Comparison of ENCODE assay signal across 23 cellular contexts in the genomic region with DNA sequence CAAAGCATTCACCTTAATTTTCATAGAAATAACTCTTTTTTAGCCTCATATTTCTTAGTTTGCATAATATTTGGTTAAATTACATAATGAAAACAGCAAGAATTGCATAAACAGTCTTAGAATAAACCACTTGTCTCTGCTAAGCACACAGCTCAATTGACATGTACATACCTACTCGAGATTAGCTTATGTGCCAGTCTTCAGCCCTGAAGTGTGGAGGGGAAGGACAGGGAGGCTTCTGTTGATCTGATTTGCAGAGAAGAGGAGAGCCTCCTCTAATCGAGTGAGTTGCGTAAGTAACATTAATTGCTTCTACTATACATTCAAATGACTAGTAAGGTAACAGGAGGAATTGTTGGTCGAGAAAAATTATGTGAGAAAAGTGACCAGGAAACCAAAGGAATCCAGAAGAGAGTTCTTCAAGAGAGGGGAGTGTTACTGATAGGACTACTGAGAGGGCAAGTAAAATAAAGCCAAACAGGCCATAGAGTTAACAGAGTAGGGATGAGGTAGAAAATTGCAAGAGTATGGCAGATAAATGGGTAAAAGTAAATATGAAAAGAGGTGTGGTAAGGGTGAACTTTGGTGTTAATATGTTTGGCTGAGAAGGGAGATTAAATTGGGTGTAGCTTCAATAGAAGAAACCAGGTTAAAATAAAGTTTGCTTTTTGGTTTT. TPM values are rescaled to one million over a fixed set of nuclear protein-coding genes. Genes with fewer than 3 reads are reported as not detected.
DNase-seq lines count a peak whose midpoint lies in the region; ATAC-seq, FAIRE-seq and TF ChIP-seq lines count a peak whose summit lies in the region.
"Had no signal": no experiment of that assay in that cellular context is flagged by ENCODE, and none has a peak within 500 bp of the region (broad histone marks: within the 10 kb centered on the region; RNA-seq: fewer than 3 reads in every experiment).

No MANE protein-coding gene starts in this region.

- H2BK15ac ChIP-seq in H1 (ENCODE audit: low read length) = no peak overlapping the region

- H3K23ac ChIP-seq in H1 (ENCODE audit: insufficient read length) = no peak overlapping the region

- no peaks in the 10 kb centered on the region for H3K9me3 Mint-ChIP-seq in activated CD4-positive, alpha-beta T cell treated with anti-CD3 and anti-CD28 coated beads, Interleukin-2, amount 10 ng/mL, durations not matched to agents 24 days and 14 days
- H3K9me3 Mint-ChIP-seq in activated T-cell treated with anti-CD3 and anti-CD28 coated beads, Interleukin-2, amount 50 U/mL, for 72 hours = peaks cover 0 to 5% of the 10 kb centered on the region in 2 donors

- H2AFZ ChIP-seq in H1 (ENCODE audit: low read length) = peak overlapping the region; percentile 46; the same call in 1 of the 2 replicates

- no peaks in the 10 kb centered on the region for H3K23me2 ChIP-seq in H1 (ENCODE audit: low read depth, low read length)

- H3K27me3 ChIP-seq in H1 (replicated peaks in 1 of 4; ENCODE audit: control insufficient read depth in 3 of 4, extremely low read depth in 1 of 4, insufficient read depth in 3 of 4, low read length in 3 of 4) (no peaks in the 10 kb centered on the region), upper lobe of left lung (no peaks in the 10 kb centered on the region)
- H3K27me3 ChIP-seq: BLaER1 treated with 17β-estradiol and CSF1 and Interleukin-3, amounts not matched to agents 10 nM and 100 nM had no signal

- TF ChIP-seq POLR2A in H1 (IDR thresholded peaks at IDR 0.05; ENCODE audit: control extremely low read depth in 1 of 2, low read depth in 2 of 2, low read length in 2 of 2) (no peak), upper lobe of left lung (IDR thresholded peaks at IDR 0.05) (no peak)

- peaks cover 15% of the 10 kb centered on the region for H3K27me3 Mint-ChIP-seq in activated CD4-positive, alpha-beta T cell treated with anti-CD3 and anti-CD28 coated beads, Interleukin-2, amount 10 ng/mL, durations not matched to agents 24 days and 14 days
- H3K27me3 Mint-ChIP-seq in activated T-cell treated with anti-CD3 and anti-CD28 coated beads, Interleukin-2, amount 50 U/mL, for 72 hours (ENCODE audit: low read depth) = peaks cover 18% of the 10 kb centered on the region

- H3K9me3 ChIP-seq in H1 (ENCODE audit: insufficient read depth in 2 of 2, low read depth in 1 of 2, low read length in 1 of 2) (0 out of 4 replicates have a peak, but pooled peaks cover 0 to 2% of the 10 kb centered on the region in 2 experiments), upper lobe of left lung (no peaks in the 10 kb centered on the region)
- H3K9me3 ChIP-seq: A549 had no signal

- H2AK5ac ChIP-seq in H1 (ENCODE audit: low read depth, low read length) = no peak overlapping the region

- DNase-seq in activated CD4-positive, alpha-beta T cell treated with anti-CD3 and anti-CD28 coated beads, Interleukin-2, amount 10 ng/mL, durations not matched to agents 24 days and 14 days = peak; percentile 21
- no peak for DNase-seq in activated CD4-positive, alpha-beta T cell treated with anti-CD3 and anti-CD28 coated beads for 1 hour
- peak; percentile 82 for DNase-seq in NCI-H1048 (lab: John Stamatoyannopoulos, UW)
- no peak for DNase-seq in H1 (ENCODE audit: low read depth in 1 of 2, low spot score in 2 of 2)
- peak in 1 of 2 donors; percentile 27 for DNase-seq in upper lobe of left lung
- DNase-seq in GOT3 (lab: John Stamatoyannopoulos, UW) = no peak
- no peak for DNase-seq in activated T-cell treated with anti-CD3 and anti-CD28 coated beads, Interleukin-2, amount 50 U/mL, for 72 hours
- DNase-seq: AML-193; CD4-positive, alpha-beta T cell; IMR-90; MM.1S; NCI-H1417; NCI-H1694; NCI-H2081 treated with DMSO at 0.1 percent for 48 hours; NCI-H69; RPMI8226; SHP77 treated with DMSO at 0.1 percent for 48 hours had no signal

- no peaks in the 10 kb centered on the region for H3K36me3 ChIP-seq in H1 (ENCODE audit: control insufficient read depth in 2 of 4, insufficient read depth in 4 of 4, low read length in 3 of 4)
- H3K36me3 ChIP-seq in upper lobe of left lung = no peaks in the 10 kb centered on the region
- H3K36me3 ChIP-seq: BLaER1 treated with 17β-estradiol and CSF1 and Interleukin-3, amounts not matched to agents 10 nM and 100 nM had no signal

- WGBS in H1 (ENCODE audit: extremely low coverage in 1 of 2, insufficient coverage in 1 of 2, insufficient read length in 1 of 2, insufficient replicate concordance in 2 of 2, low coverage in 1 of 2, low lambda C conversion rate in 2 of 2, missing lambda C conversion rate in 1 of 2), 2 experiments = 95% methylated on average over 4 of the region's 4 CpGs; no CpG with 5 or more reads in 1 of the 2 experiments
- WGBS in upper lobe of left lung, 2 donors = 66 to 70% methylated on average over 4 of the region's 4 CpGs

- H2BK20ac ChIP-seq in H1 (ENCODE audit: low read length) = no peak overlapping the region

- no peak overlapping the region for H2BK12ac ChIP-seq in H1 (ENCODE audit: low read depth, low read length)

- no peak overlapping the region for H2BK120ac ChIP-seq in H1 (replicated peaks; ENCODE audit: low read depth, low read length)

- H3K18ac ChIP-seq in H1 (ENCODE audit: extremely low read depth, low read length) = no peak overlapping the region

- no peaks in the 10 kb centered on the region for H3K79me2 ChIP-seq in H1 (ENCODE audit: control insufficient read depth in 1 of 2, insufficient read depth in 2 of 2, low read length in 2 of 2)

- POLR2A ChIA-PET in H1 (lab: Charles Lee; ENCODE audit: partially characterized antibody) = interaction anchor here (0.7 kb wide), 1 partner anchor 10 kb away, joined by 3 read pairs; no protein-coding TSS in a partner anchor

- H3K14ac ChIP-seq in H1 (ENCODE audit: insufficient read length) = no peak overlapping the region

- H3K4me1 Mint-ChIP-seq in activated CD4-positive, alpha-beta T cell treated with anti-CD3 and anti-CD28 coated beads, Interleukin-2, amount 10 ng/mL, durations not matched to agents 24 days and 14 days = no peaks in the 10 kb centered on the region
- no peaks in the 10 kb centered on the region for H3K4me1 Mint-ChIP-seq in activated T-cell treated with anti-CD3 and anti-CD28 coated beads, Interleukin-2, amount 50 U/mL, for 72 hours (ENCODE audit: low read depth)

- H4K20me1 ChIP-seq in H1 (replicated peaks in 1 of 2; ENCODE audit: control insufficient read depth in 1 of 2, insufficient read depth in 2 of 2, low read length in 2 of 2) = no peaks in the 10 kb centered on the region
- H4K20me1 ChIP-seq: BLaER1 treated with 17β-estradiol and CSF1 and Interleukin-3, amounts not matched to agents 10 nM and 100 nM had no signal

- no peak overlapping the region for H2BK5ac ChIP-seq in H1 (ENCODE audit: low read depth, low read length)

- H3K4me3 Mint-ChIP-seq in activated CD4-positive, alpha-beta T cell treated with anti-CD3 and anti-CD28 coated beads, Interleukin-2, amount 10 ng/mL, durations not matched to agents 24 days and 14 days = no peak overlapping the region
- H3K4me3 Mint-ChIP-seq in activated T-cell treated with anti-CD3 and anti-CD28 coated beads, Interleukin-2, amount 50 U/mL, for 72 hours = no peak overlapping the region
- H3K4me3 Mint-ChIP-seq: CD4-positive, alpha-beta T cell had no signal

- H3K4me3 ChIP-seq in H1 (ENCODE audit: extremely low read depth in 1 of 4, insufficient read depth in 2 of 4, low read depth in 3 of 4, low read length in 4 of 4) (no peak overlapping the region), upper lobe of left lung (no peak overlapping the region)
- H3K4me3 ChIP-seq: A549; BLaER1 treated with 17β-estradiol and CSF1 and Interleukin-3, amounts not matched to agents 10 nM and 100 nM had no signal

- intact Hi-C loops in activated CD4-positive, alpha-beta T cell treated with anti-CD3 and anti-CD28 coated beads, Interleukin-2, amount 10 ng/mL, durations not matched to agents 24 days and 14 days (cut with micrococcal nuclease) = no loop called here

- no peak overlapping the region for H4K91ac ChIP-seq in H1 (replicated peaks; ENCODE audit: insufficient read length, low read length)

- H3K9ac ChIP-seq in H1 (replicated peaks in 1 of 4; ENCODE audit: extremely low read depth in 1 of 4, low read depth in 3 of 4, low read length in 3 of 4) = no peak overlapping the region
- H3K9ac ChIP-seq: BLaER1 treated with 17β-estradiol and CSF1 and Interleukin-3, amounts not matched to agents 10 nM and 100 nM; KMS-11 had no signal

- ATAC-seq in upper lobe of left lung (ENCODE audit: low FRiP score in 2 of 2) = peak; percentile 39 to 68
- ATAC-seq in activated T-cell treated with anti-CD3 and anti-CD28 coated beads, Interleukin-2, amount 50 U/mL, for 72 hours (replicated peaks in 1 of 2) = no peak
- ATAC-seq: A549, HCT116 had no signal

- H3K36me3 Mint-ChIP-seq in activated CD4-positive, alpha-beta T cell treated with anti-CD3 and anti-CD28 coated beads, Interleukin-2, amount 10 ng/mL, durations not matched to agents 24 days and 14 days (ENCODE audit: low read depth) = no peaks in the 10 kb centered on the region
- peaks cover 1 to 2% of the 10 kb centered on the region in 2 donors for H3K36me3 Mint-ChIP-seq in activated T-cell treated with anti-CD3 and anti-CD28 coated beads, Interleukin-2, amount 50 U/mL, for 72 hours (ENCODE audit: insufficient read depth in 2 of 2)

- H3K4ac ChIP-seq in H1 (replicated peaks; ENCODE audit: insufficient read length, low read depth, low read length) = no peak overlapping the region

- H3K4me2 ChIP-seq in H1 (ENCODE audit: insufficient read depth in 1 of 2, low read depth in 2 of 2, low read length in 2 of 2) = no peak overlapping the region
- H3K4me2 ChIP-seq: A549; BLaER1 treated with 17β-estradiol and CSF1 and Interleukin-3, amounts not matched to agents 10 nM and 100 nM; KMS-11 had no signal

- H3K79me1 ChIP-seq in H1 (ENCODE audit: low read depth, low read length) = no peaks in the 10 kb centered on the region

- no peak overlapping the region for H3K27ac ChIP-seq in H1 (ENCODE audit: low read depth, low read length)
- H3K27ac ChIP-seq in upper lobe of left lung = no peak overlapping the region
- H3K27ac ChIP-seq: A549; BLaER1 treated with 17β-estradiol and CSF1 and Interleukin-3, amounts not matched to agents 10 nM and 100 nM; KMS-11 had no signal

- TF ChIP-seq CTCF in H1 (IDR thresholded peaks at IDR 0.05; ENCODE audit: control extremely low read depth in 1 of 3, insufficient read depth in 1 of 3, low read depth in 1 of 3, low read length in 3 of 3) (no peak), upper lobe of left lung (IDR thresholded peaks at IDR 0.05) (no peak)

- H3K4me1 ChIP-seq in H1 (replicated peaks in 1 of 4; ENCODE audit: control insufficient read depth in 3 of 4, insufficient read depth in 4 of 4, low read length in 3 of 4) = no peaks in the 10 kb centered on the region
- no peaks in the 10 kb centered on the region for H3K4me1 ChIP-seq in upper lobe of left lung
- H3K4me1 ChIP-seq: A549 had no signal

- no peak for TF ChIP-seq RAD21 in H1 (IDR thresholded peaks at IDR 0.05 in 1 of 2, conservative IDR thresholded peaks at IDR 0.05 in 1 of 2; ENCODE audit: low read depth in 2 of 2, low read length in 2 of 2)

- TF ChIP-seq EP300 in H1 (IDR thresholded peaks at IDR 0.05; ENCODE audit: borderline replicate concordance in 1 of 2, low read depth in 2 of 2, low read length in 2 of 2) (no peak), upper lobe of left lung (IDR thresholded peaks at IDR 0.05) (no peak)

- FAIRE-seq in H1 (lab: Jason Lieb, UNC) = no peak
- FAIRE-seq: A549, D721Med, GM18507 had no signal

- CTCF ChIA-PET in H1 (lab: Charles Lee; ENCODE audit: partially characterized antibody) = interaction anchor here (0.6 to 2.4 kb wide), 5 partner anchors 12 to 377 kb away, joined by 3 to 8 read pairs (median 3); no protein-coding TSS in a partner anchor

- H3K27ac Mint-ChIP-seq in activated CD4-positive, alpha-beta T cell treated with anti-CD3 and anti-CD28 coated beads, Interleukin-2, amount 10 ng/mL, durations not matched to agents 24 days and 14 days = no peak overlapping the region
- no peak overlapping the region for H3K27ac Mint-ChIP-seq in activated T-cell treated with anti-CD3 and anti-CD28 coated beads, Interleukin-2, amount 50 U/mL, for 72 hours
- H3K27ac Mint-ChIP-seq: CD4-positive, alpha-beta T cell had no signal

- H4K8ac ChIP-seq in H1 (ENCODE audit: extremely low read depth, insufficient read depth, low read length) = no peak overlapping the region

- no peak overlapping the region for H3K56ac ChIP-seq in H1 (replicated peaks; ENCODE audit: insufficient read length, low read depth, low read length)

- H4K5ac ChIP-seq in H1 (ENCODE audit: insufficient read length, low read depth, low read length) = no peak overlapping the region

RNA-seq across cellular contexts. Expression of a gene that starts 7.1 kb away (rescaled TPM):
- 8.5 and 8.6 TPM in 2 replicates for total RNA-seq in activated CD4-positive, alpha-beta T cell treated with anti-CD3 and anti-CD28 coated beads, Interleukin-2, amount 10 ng/mL, durations not matched to agents 24 days and 14 days
- 29.5 and 29.7 TPM in 2 replicates for total RNA-seq in H1 (2021; fragmentation: NEBNext Ultra II Directional; extraction: Animal tissue kit (Norgen Biotek cat#: 25700))
- polyA plus RNA-seq in H1 (2011; rRNA removed) = 5.0 and 5.6 TPM in 2 replicates
- 12.9 TPM for polyA plus RNA-seq in H1 (2011; cell fraction: cytosol; rRNA removed)
- polyA plus RNA-seq in H1 (2011; cell fraction: nucleus; rRNA removed) = 18.2 TPM
- polyA plus RNA-seq in H1 (2012, experiment 1 of 2) = 19.9 to 27.9 TPM (median 23.0 TPM) in 4 replicates
- 1.3 TPM for polyA plus RNA-seq in H1 (2012, experiment 2 of 2)
- 37.5 TPM for polyA plus RNA-seq in H1 (2013, experiment 1 of 2)
- 42.2 TPM for polyA plus RNA-seq in H1 (2013, experiment 2 of 2)
- polyA minus RNA-seq in H1 (2011; rRNA and poly(A)+ RNA removed) = 11.9 and 15.9 TPM in 2 replicates
- polyA minus RNA-seq in H1 (2011; cell fraction: cytosol; rRNA and poly(A)+ RNA removed) = 14.0 TPM
- polyA minus RNA-seq in H1 (2011; cell fraction: nucleus; rRNA and poly(A)+ RNA removed) = 32.4 TPM
- 10 to 100 TPM; 34.6 to 79.1 (median 43.6) TPM for total RNA-seq in upper lobe of left lung
- 1 to 10 TPM; 3.3 to 5.8 TPM for total RNA-seq in activated T-cell treated with anti-CD3 and anti-CD28 coated beads, Interleukin-2, amount 50 U/mL, for 72 hours

Comparison
In these comparisons a context has a peak if more than half of its experiments do, and no peak if none do; other contexts are left out.
1. DNase-seq: peak in activated CD4-positive, alpha-beta T cell treated with anti-CD3 and anti-CD28 coated beads, Interleukin-2, amount 10 ng/mL, durations not matched to agents 24 days and 14 days (single experiment) and NCI-H1048 (single experiment); none in activated CD4-positive, alpha-beta T cell treated with anti-CD3 and anti-CD28 coated beads for 1 hour (single experiment), H1 (0 of 2), GOT3 (single experiment) and activated T-cell treated with anti-CD3 and anti-CD28 coated beads, Interleukin-2, amount 50 U/mL, for 72 hours (0 of 2).
2. ATAC-seq: peak in upper lobe of left lung (2 of 2); none in activated T-cell treated with anti-CD3 and anti-CD28 coated beads, Interleukin-2, amount 50 U/mL, for 72 hours (0 of 2).